Comparison of ENCODE assay signal across 10 cellular contexts in the genomic region with DNA sequence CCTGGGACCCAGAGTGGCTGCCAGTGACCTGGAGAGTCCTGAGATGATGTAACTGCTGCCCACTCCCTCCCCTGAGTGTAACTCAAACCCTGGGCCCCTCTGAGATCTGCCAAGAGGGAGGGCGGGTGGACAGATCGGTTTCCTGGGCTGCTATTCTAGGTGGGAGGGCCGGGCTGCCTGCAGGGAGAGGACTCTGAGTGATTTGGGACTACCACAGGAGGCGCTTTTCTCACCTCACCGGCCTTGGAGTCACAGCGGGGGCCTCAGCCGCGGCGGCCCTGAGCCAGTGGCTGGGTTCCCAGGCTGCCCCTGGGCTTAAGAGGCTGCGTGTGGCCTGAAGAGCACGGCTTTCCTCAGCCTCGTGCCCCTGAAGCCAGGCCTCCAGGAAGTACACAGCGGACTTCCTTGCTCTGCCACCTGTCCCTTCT. TPM values are rescaled to one million over a fixed set of nuclear protein-coding genes. Genes with fewer than 3 reads are reported as not detected.
DNase-seq lines count a peak whose midpoint lies in the region; ATAC-seq and TF ChIP-seq lines count a peak whose summit lies in the region.
"Had no signal": no experiment of that assay in that cellular context is flagged by ENCODE, and none has a peak within 500 bp of the region (broad histone marks: within the 10 kb centered on the region; RNA-seq: fewer than 3 reads in every experiment).

No MANE protein-coding gene starts in this region.

- H3K27me3 Mint-ChIP-seq in stimulated activated naive B cell treated with anti-CD40 and anti-IgM and Interleukin-4, amounts not matched to agents 10 μg/mL and 1 μg/mL and 100 μg/mL, for 72 hours: no peaks in the 10 kb centered on the region

- H3K4me3 ChIP-seq in RWPE2 (ENCODE audit: severe bottlenecking): no peak overlapping the region
- no peak overlapping the region for H3K4me3 ChIP-seq in right atrium auricular region
- H3K4me3 ChIP-seq: body of pancreas had no signal

- no peaks in the 10 kb centered on the region for H3K27me3 ChIP-seq in RWPE2 (ENCODE audit: insufficient read depth, poor library complexity, severe bottlenecking)
- no peaks in the 10 kb centered on the region for H3K27me3 ChIP-seq in right atrium auricular region
- H3K27me3 ChIP-seq: body of pancreas had no signal

- H3K36me3 ChIP-seq in RWPE2 (ENCODE audit: low read depth): peaks cover 3% of the 10 kb centered on the region; the same call in 1 of the 2 replicates
- no peaks in the 10 kb centered on the region for H3K36me3 ChIP-seq in right atrium auricular region

- ATAC-seq in activated naive CD4-positive, alpha-beta T cell treated with anti-CD3 and anti-CD28 coated beads, Interleukin-2, amount 50 U/mL, for 72 hours: no peak
- ATAC-seq in RWPE2 (ENCODE audit: low read depth) (no peak), HG02642 (IDR thresholded peaks at IDR 0.05; ENCODE audit: poor library complexity, unreplicated experiment) (no peak), GM21825 (IDR thresholded peaks at IDR 0.05; ENCODE audit: unreplicated experiment) (no peak)
- no peak for ATAC-seq in stimulated activated naive B cell treated with anti-CD40 and anti-IgM and Interleukin-4, amounts not matched to agents 10 μg/mL and 1 μg/mL and 100 μg/mL, for 72 hours (replicated peaks)
- ATAC-seq: body of pancreas had no signal

- no peaks in the 10 kb centered on the region for H3K9me3 Mint-ChIP-seq in activated naive CD4-positive, alpha-beta T cell treated with anti-CD3 and anti-CD28 coated beads, Interleukin-2, amount 50 U/mL, for 72 hours
- H3K9me3 Mint-ChIP-seq in stimulated activated naive B cell treated with anti-CD40 and anti-IgM and Interleukin-4, amounts not matched to agents 10 μg/mL and 1 μg/mL and 100 μg/mL, for 72 hours: no peaks in the 10 kb centered on the region

- DNase-seq in activated naive CD4-positive, alpha-beta T cell treated with anti-CD3 and anti-CD28 coated beads, Interleukin-2, amount 50 U/mL, for 72 hours (ENCODE audit: low spot score in 2 of 2): no peak
- DNase-seq in activated naive CD4-positive, alpha-beta T cell treated with anti-CD3 and anti-CD28 coated beads, Interleukin-2, amount 50 U/mL, for 16 hours: no peak
- DNase-seq in RWPE2 (ENCODE audit: low spot score) (no peak), right atrium auricular region (ENCODE audit: low spot score) (no peak), NCI-H2171 treated with DMSO at 0.1 percent for 48 hours (lab: John Stamatoyannopoulos, UW) (no peak)
- no peak for DNase-seq in stimulated activated naive B cell treated with anti-CD40 and anti-IgM and Interleukin-4, amounts not matched to agents 10 μg/mL and 1 μg/mL and 100 μg/mL, for 72 hours
- DNase-seq: activated CD4-positive, alpha-beta T cell treated with anti-CD3 and anti-CD28 coated beads for 1 hour had no signal

- H3K36me3 Mint-ChIP-seq in activated naive CD4-positive, alpha-beta T cell treated with anti-CD3 and anti-CD28 coated beads, Interleukin-2, amount 50 U/mL, for 72 hours: no peaks in the 10 kb centered on the region
- peaks cover 43 to 67% of the 10 kb centered on the region in 2 donors for H3K36me3 Mint-ChIP-seq in stimulated activated naive B cell treated with anti-CD40 and anti-IgM and Interleukin-4, amounts not matched to agents 10 μg/mL and 1 μg/mL and 100 μg/mL, for 72 hours

- H3K27ac Mint-ChIP-seq in activated naive CD4-positive, alpha-beta T cell treated with anti-CD3 and anti-CD28 coated beads, Interleukin-2, amount 50 U/mL, for 72 hours: peak overlapping the region; percentile 54 to 93
- peak overlapping the region; percentile 98 for H3K27ac Mint-ChIP-seq in stimulated activated naive B cell treated with anti-CD40 and anti-IgM and Interleukin-4, amounts not matched to agents 10 μg/mL and 1 μg/mL and 100 μg/mL, for 72 hours

- peak overlapping the region; percentile 78 to 83 for H3K4me3 Mint-ChIP-seq in stimulated activated naive B cell treated with anti-CD40 and anti-IgM and Interleukin-4, amounts not matched to agents 10 μg/mL and 1 μg/mL and 100 μg/mL, for 72 hours

- H3K27ac ChIP-seq in RWPE2 (ENCODE audit: poor library complexity, severe bottlenecking) (peak overlapping the region; percentile 60), right atrium auricular region (peak overlapping the region; percentile 16 to 48)

- TF ChIP-seq CTCF in RWPE2 (IDR thresholded peaks at IDR 0.05; ENCODE audit: poor library complexity, severe bottlenecking): no peak
- no peak for TF ChIP-seq CTCF in right atrium auricular region (IDR thresholded peaks at IDR 0.05)

- H3K9me3 ChIP-seq in RWPE2 (ENCODE audit: severe bottlenecking) (no peaks in the 10 kb centered on the region), right atrium auricular region (no peaks in the 10 kb centered on the region)
- H3K9me3 ChIP-seq: body of pancreas had no signal

- peaks cover 22% of the 10 kb centered on the region for H3K4me1 ChIP-seq in RWPE2 (ENCODE audit: insufficient read depth, poor library complexity, severe bottlenecking)
- peaks cover 4 to 57% of the 10 kb centered on the region in 2 donors for H3K4me1 ChIP-seq in right atrium auricular region

- H3K4me1 Mint-ChIP-seq in stimulated activated naive B cell treated with anti-CD40 and anti-IgM and Interleukin-4, amounts not matched to agents 10 μg/mL and 1 μg/mL and 100 μg/mL, for 72 hours: peaks cover 77 to 96% of the 10 kb centered on the region in 2 donors

RNA-seq across cellular contexts. Expression of a gene that starts 11.4 kb away (rescaled TPM):
- total RNA-seq in activated naive CD4-positive, alpha-beta T cell treated with anti-CD3 and anti-CD28 coated beads, Interleukin-2, amount 50 U/mL, for 72 hours: 10 to 100 TPM; 23.2 to 28.2 TPM
- total RNA-seq in right atrium auricular region: 1 to 10 TPM; 2.0 to 7.0 TPM
